Comparison of ENCODE assay signal across 1 cellular context in the genomic region with DNA sequence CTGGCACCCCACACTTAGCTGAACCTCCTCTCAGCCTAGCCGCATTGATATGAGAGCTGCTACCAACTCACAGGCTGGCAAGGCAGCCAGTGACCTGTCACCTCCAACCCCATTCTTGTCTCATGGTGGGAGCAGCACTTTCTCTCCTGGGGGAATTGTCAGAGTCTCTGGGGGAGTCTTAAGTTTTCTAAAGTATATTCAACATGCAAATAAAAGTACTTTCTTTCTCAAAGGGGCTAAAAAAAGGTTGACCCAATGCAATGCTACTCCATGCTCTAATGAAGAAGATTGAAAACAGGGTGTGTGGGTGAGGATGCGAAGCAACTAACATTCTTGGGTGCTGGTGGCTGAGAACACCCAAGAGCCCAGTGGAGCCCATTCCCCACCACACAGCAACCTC.
A peak's percentile ranks its signal among the peaks of the same experiment; 100 is the strongest.
TF ChIP-seq lines count a peak whose summit lies in the region.

No MANE protein-coding gene starts in this region.

TF ChIP-seq in GM12878, 131 proteins besides CTCF, POLR2A, EP300 and RAD21 (continued from another document):
- TF ChIP-seq, protein P1, sequence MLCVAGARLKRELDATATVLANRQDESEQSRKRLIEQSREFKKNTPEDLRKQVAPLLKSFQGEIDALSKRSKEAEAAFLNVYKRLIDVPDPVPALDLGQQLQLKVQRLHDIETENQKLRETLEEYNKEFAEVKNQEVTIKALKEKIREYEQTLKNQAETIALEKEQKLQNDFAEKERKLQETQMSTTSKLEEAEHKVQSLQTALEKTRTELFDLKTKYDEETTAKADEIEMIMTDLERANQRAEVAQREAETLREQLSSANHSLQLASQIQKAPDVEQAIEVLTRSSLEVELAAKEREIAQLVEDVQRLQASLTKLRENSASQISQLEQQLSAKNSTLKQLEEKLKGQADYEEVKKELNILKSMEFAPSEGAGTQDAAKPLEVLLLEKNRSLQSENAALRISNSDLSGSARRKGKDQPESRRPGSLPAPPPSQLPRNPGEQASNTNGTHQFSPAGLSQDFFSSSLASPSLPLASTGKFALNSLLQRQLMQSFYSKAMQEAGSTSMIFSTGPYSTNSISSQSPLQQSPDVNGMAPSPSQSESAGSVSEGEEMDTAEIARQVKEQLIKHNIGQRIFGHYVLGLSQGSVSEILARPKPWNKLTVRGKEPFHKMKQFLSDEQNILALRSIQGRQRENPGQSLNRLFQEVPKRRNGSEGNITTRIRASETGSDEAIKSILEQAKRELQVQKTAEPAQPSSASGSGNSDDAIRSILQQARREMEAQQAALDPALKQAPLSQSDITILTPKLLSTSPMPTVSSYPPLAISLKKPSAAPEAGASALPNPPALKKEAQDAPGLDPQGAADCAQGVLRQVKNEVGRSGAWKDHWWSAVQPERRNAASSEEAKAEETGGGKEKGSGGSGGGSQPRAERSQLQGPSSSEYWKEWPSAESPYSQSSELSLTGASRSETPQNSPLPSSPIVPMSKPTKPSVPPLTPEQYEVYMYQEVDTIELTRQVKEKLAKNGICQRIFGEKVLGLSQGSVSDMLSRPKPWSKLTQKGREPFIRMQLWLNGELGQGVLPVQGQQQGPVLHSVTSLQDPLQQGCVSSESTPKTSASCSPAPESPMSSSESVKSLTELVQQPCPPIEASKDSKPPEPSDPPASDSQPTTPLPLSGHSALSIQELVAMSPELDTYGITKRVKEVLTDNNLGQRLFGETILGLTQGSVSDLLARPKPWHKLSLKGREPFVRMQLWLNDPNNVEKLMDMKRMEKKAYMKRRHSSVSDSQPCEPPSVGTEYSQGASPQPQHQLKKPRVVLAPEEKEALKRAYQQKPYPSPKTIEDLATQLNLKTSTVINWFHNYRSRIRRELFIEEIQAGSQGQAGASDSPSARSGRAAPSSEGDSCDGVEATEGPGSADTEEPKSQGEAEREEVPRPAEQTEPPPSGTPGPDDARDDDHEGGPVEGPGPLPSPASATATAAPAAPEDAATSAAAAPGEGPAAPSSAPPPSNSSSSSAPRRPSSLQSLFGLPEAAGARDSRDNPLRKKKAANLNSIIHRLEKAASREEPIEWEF (IDR thresholded peaks at IDR 0.05; ENCODE audit: insufficient replicate concordance, low read depth, low read length): peak; percentile 40
